In genomic region chr7:52323202-52323746, GRCh38 we compare ENCODE assay signal across 25 cellular contexts.
"Had no signal": no experiment of that assay in that cellular context is flagged by ENCODE, and none has a peak within 500 bp of the region (broad histone marks: within the 10 kb centered on the region; RNA-seq: fewer than 3 reads in every experiment).

No MANE protein-coding gene starts in this region.

- H3K4me3 ChIP-seq: neural progenitor cell, ovary, psoas muscle, sigmoid colon, stomach, thoracic aorta, thyroid gland, tibial nerve, upper lobe of left lung, vagina had no signal

- H3K4me2 ChIP-seq: neural progenitor cell had no signal

- FAIRE-seq: small intestine, urothelium cell line had no signal

- H3K27me3 ChIP-seq: neural progenitor cell, ovary, sigmoid colon, stomach, thyroid gland, tibial nerve, upper lobe of left lung, vagina had no signal

- H3K9me3 ChIP-seq: ovary, psoas muscle, thoracic aorta, thyroid gland, vagina had no signal

- H3K36me3 ChIP-seq: neural progenitor cell, ovary, sigmoid colon, stomach, thoracic aorta, thyroid gland, tibial nerve, upper lobe of left lung, vagina had no signal

- DNase-seq: natural killer cell; occipital lobe; ovary; posterior cingulate gyrus; psoas muscle; right cardiac atrium; sigmoid colon; small intestine; stimulated activated CD4-positive, alpha-beta T cell treated with anti-CD3 and anti-CD28 coated beads, Interleukin-15, amount 100 ng/mL, for 24 hours; stimulated activated CD4-positive, alpha-beta T cell treated with anti-CD3 and anti-CD28 coated beads, Interleukin-2, amount 100 ng/mL, for 24 hours; stimulated activated CD4-positive, alpha-beta T cell treated with anti-CD3 and anti-CD28 coated beads, Interleukin-2, amount 100 ng/mL, for 48 hours; stimulated activated CD4-positive, alpha-beta T cell treated with anti-CD3 and anti-CD28 coated beads, Interleukin-4, amount 100 ng/mL, for 24 hours; stimulated activated naive B cell treated with anti-CD40 and anti-IgM and Interleukin-4, amounts not matched to agents 10 μg/mL and 1 μg/mL and 100 μg/mL, for 72 hours; stimulated activated naive CD4-positive, alpha-beta T cell treated with Interleukin-2 at 50 U/mL for 16 hours; stomach; thyroid gland; trophoblast cell; upper lobe of left lung had no signal

- H3K79me2 ChIP-seq: parathyroid adenoma had no signal

- H2AFZ ChIP-seq: neural progenitor cell, parathyroid adenoma had no signal

- ATAC-seq: natural killer cell; psoas muscle; right cardiac atrium; stimulated activated effector memory CD8-positive, alpha-beta T cell treated with anti-CD3 and anti-CD28 coated beads, Interleukin-12 subunit alpha, Interleukin-12 subunit beta, amount 100 ng/mL, for 72 hours; stimulated activated naive B cell treated with anti-CD40 and anti-IgM and Interleukin-4, amounts not matched to agents 10 μg/mL and 1 μg/mL and 100 μg/mL, for 72 hours had no signal

- H3K27ac ChIP-seq: neural progenitor cell, ovary, parathyroid adenoma, psoas muscle, sigmoid colon, stomach, thoracic aorta, thyroid gland, tibial nerve, upper lobe of left lung, vagina had no signal

- H3K4me1 ChIP-seq: neural progenitor cell, parathyroid adenoma, psoas muscle, sigmoid colon, stomach, thyroid gland, tibial nerve, upper lobe of left lung, vagina had no signal

- H3K9ac ChIP-seq: neural progenitor cell, parathyroid adenoma had no signal
